ENCODE assay signal across 8 cellular contexts in the genomic region with DNA sequence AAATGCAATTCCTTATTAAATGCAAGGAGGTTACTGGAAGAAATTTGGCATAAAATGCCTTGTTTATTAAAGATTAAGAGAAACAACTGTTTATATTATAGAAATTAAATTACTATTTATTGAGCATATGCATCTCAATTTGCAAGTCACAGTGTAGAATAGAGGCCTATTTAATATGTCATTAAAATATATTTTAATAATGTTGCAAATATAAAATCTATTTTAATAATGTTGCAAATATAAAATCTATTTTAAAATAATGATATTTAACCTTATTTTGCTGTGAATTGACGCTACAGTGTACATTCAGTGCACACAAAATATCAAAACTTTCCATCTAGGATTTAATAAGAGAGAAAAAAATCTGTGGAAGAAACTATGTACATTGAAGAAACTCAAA.
"Had no signal": no experiment of that assay in that cellular context is flagged by ENCODE, and none has a peak within 500 bp of the region (broad histone marks: within the 10 kb centered on the region; RNA-seq: fewer than 3 reads in every experiment).

No MANE protein-coding gene starts in this region.

- H3K4me3 ChIP-seq: GM12878 had no signal

- FAIRE-seq: G401.6, GM12878, GM12891, GM12892, GM18507, GM19239 had no signal

- DNase-seq: GDM1, GF-D8 had no signal

- ATAC-seq: GM12878 had no signal
